9 cellular contexts compared by ENCODE assay signal in the genomic region with DNA sequence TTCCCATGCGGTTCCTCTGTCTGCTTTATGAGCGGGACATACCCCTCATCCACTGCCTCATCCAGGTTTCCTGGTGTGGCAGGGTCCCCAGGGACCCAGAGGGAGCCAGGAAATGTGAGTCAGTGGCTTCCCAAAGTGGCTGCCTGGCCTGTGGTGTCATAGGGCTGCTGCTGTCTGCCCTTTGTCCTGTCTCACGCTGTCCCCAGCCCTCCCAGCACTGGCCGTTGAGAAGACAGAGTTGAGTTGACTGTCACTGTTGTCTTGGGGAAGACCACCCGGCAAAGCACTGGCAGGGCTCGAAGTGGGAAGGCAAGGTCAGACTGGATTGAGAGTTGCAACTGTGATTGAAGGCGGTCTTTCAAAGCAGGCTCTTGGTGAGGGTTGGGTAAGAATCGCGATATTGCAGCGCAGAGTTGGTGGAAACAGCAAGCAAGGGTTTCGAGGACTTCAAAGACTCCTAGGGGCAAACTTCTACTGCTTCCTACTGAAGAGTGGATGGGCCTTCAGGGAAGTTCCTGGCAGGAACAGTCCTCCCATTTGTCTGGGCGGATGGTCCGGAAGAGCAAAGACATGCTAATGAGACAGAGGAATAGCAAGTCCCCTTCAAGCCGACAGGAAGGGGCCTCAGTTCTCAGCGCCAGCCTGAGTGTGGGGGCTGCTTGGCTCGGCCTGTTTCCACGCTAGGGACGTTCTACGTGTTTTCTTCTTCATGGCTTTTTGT. TPM values are rescaled to one million over a fixed set of nuclear protein-coding genes. Genes with fewer than 3 reads are reported as not detected.
DNase-seq lines count a peak whose midpoint lies in the region; ATAC-seq and TF ChIP-seq lines count a peak whose summit lies in the region.
"Had no signal": no experiment of that assay in that cellular context is flagged by ENCODE, and none has a peak within 500 bp of the region (broad histone marks: within the 10 kb centered on the region; RNA-seq: fewer than 3 reads in every experiment).

No MANE protein-coding gene starts in this region.

- DNase-seq in HCT116 (ENCODE audit: low read depth, low spot score) = no peak
- DNase-seq in astrocyte of the spinal cord (ENCODE audit: low read depth, low spot score) = peak; percentile 39
- no peak for DNase-seq in NAMALWA (ENCODE audit: low spot score)
- no peak for DNase-seq in AML-193 (lab: John Stamatoyannopoulos, UW)
- DNase-seq in COR-L47 (lab: John Stamatoyannopoulos, UW) = no peak
- DNase-seq: activated CD4-positive, alpha-beta memory T cell treated with anti-CD3 and anti-CD28 coated beads for 36 hours had no signal

- H4K20me1 ChIP-seq in HCT116 (ENCODE audit: insufficient read depth) = peaks cover 3% of the 10 kb centered on the region; the same call in 1 of the 2 replicates

- TF ChIP-seq RAD21 in HCT116 (IDR thresholded peaks at IDR 0.05; ENCODE audit: low read depth) = no peak

- no peaks in the 10 kb centered on the region for H3K9me2 ChIP-seq in HCT116 (ENCODE audit: insufficient read depth)

- H3K9ac ChIP-seq in HCT116 (ENCODE audit: low read length) (peak overlapping the region; percentile 57), iPS-15b (ENCODE audit: low read depth, low read length) (peak overlapping the region; percentile 18), stomach smooth muscle (ENCODE audit: low read length in 2 of 2) (no peak overlapping the region)

- intact Hi-C loops in HCT116 (cut with micrococcal nuclease) = no loop called here

- TF ChIP-seq CTCF in HCT116 (IDR thresholded peaks at IDR 0.05 in 2 of 3, conservative IDR thresholded peaks at IDR 0.05 in 1 of 3; ENCODE audit: borderline replicate concordance in 1 of 3, insufficient read depth in 1 of 3, low read depth in 2 of 3, low read length in 2 of 3) (no peak), astrocyte of the spinal cord (IDR thresholded peaks at IDR 0.05; ENCODE audit: low read depth, low read length) (no peak)

- POLR2A ChIA-PET in HCT116 (lab: Charles Lee) = no interaction called here

- no peaks in the 10 kb centered on the region; the same call in 1 of the 2 replicates for H3K79me2 ChIP-seq in HCT116 (ENCODE audit: insufficient read depth, low read length)

- CTCF ChIA-PET in HCT116 (lab: Charles Lee) = no interaction called here

- peaks cover 51 to 70% of the 10 kb centered on the region in 2 experiments for H3K4me1 ChIP-seq in HCT116 (ENCODE audit: control insufficient read depth in 1 of 2, insufficient read depth in 2 of 2, low read length in 2 of 2)
- peaks cover 26% of the 10 kb centered on the region for H3K4me1 ChIP-seq in iPS-15b (ENCODE audit: control insufficient read depth, insufficient read depth, low read length)
- H3K4me1 ChIP-seq in stomach smooth muscle (ENCODE audit: control insufficient read depth, insufficient read depth, low read length) = peaks cover 28% of the 10 kb centered on the region

- peaks cover 4% of the 10 kb centered on the region; the same call in 1 of the 2 replicates for H3K27me3 ChIP-seq in HCT116 (ENCODE audit: insufficient read depth, low read length)
- H3K27me3 ChIP-seq in iPS-15b (ENCODE audit: control insufficient read depth, insufficient read depth, low read length) = no peaks in the 10 kb centered on the region
- H3K27me3 ChIP-seq in stomach smooth muscle (ENCODE audit: control insufficient read depth in 1 of 2, insufficient read depth in 2 of 2, low read length in 2 of 2) = no peaks in the 10 kb centered on the region

- H3K36me3 ChIP-seq in HCT116 (ENCODE audit: control insufficient read depth in 1 of 2, insufficient read depth in 2 of 2, low read length in 2 of 2) = no peaks in the 10 kb centered on the region
- no peaks in the 10 kb centered on the region for H3K36me3 ChIP-seq in iPS-15b (ENCODE audit: control insufficient read depth, insufficient read depth, low read length)
- no peaks in the 10 kb centered on the region for H3K36me3 ChIP-seq in stomach smooth muscle (ENCODE audit: control insufficient read depth in 2 of 2, insufficient read depth in 2 of 2, low read length in 2 of 2)

- H3K4me2 ChIP-seq in HCT116 (ENCODE audit: low read length) = peak overlapping the region; percentile 75

- no TSS peak for BruUV-seq in HCT116 (replicated peaks; lab: Mats Ljungman, UMichigan)

- RAD21 ChIA-PET in HCT116 (lab: Charles Lee; ENCODE audit: low non-redundant PET in 1 of 2, low total read pairs in 2 of 2, uncharacterized antibody in 2 of 2, unreplicated experiment in 2 of 2) = interaction anchor here in 1 of 2 experiments (0.9 kb wide), 1 partner anchor 14 kb away, joined by 3 read pairs; no protein-coding TSS in a partner anchor

- in situ Hi-C loops in astrocyte of the spinal cord (cut with HindIII; ENCODE audit: low sequenced_read_pairs) = no loop called here

- TF ChIP-seq POLR2A in HCT116 (IDR thresholded peaks at IDR 0.05; ENCODE audit: borderline replicate concordance, extremely low read depth, insufficient read depth, insufficient read length) = no peak

- H3K9me3 ChIP-seq in HCT116 (ENCODE audit: control insufficient read depth in 1 of 2, insufficient read depth in 1 of 2, low read depth in 1 of 2, low read length in 2 of 2) (no peaks in the 10 kb centered on the region), iPS-15b (ENCODE audit: control insufficient read depth, insufficient read depth, low read length) (no peaks in the 10 kb centered on the region), stomach smooth muscle (ENCODE audit: control insufficient read depth in 2 of 2, low read length in 2 of 2) (no peaks in the 10 kb centered on the region)

- no peak overlapping the region for H2AFZ ChIP-seq in HCT116 (ENCODE audit: low read depth, low read length, poor library complexity, severe bottlenecking)

- H3K4me3 ChIP-seq in HCT116 (replicated peaks in 1 of 2; ENCODE audit: low read depth in 1 of 2, low read length in 2 of 2) = peak overlapping the region in 1 of 2 experiments; percentile 22; a peak in 3 of 4 replicates
- H3K4me3 ChIP-seq in astrocyte of the spinal cord (ENCODE audit: low read depth, low read length) = no peak overlapping the region
- H3K4me3 ChIP-seq in iPS-15b (ENCODE audit: low read depth, low read length) = peak overlapping the region; percentile 9
- peak overlapping the region in 1 of 2 donors; percentile 59 for H3K4me3 ChIP-seq in stomach smooth muscle (ENCODE audit: low read length in 2 of 2)

- H3K27ac ChIP-seq in HCT116 (ENCODE audit: low read depth, low read length) (peak overlapping the region; percentile 46), stomach smooth muscle (ENCODE audit: low read length) (peak overlapping the region; percentile 13)

- 0 out of 2 replicates have a peak, but pooled peaks have one; percentile 12 for ATAC-seq in HCT116
- ATAC-seq in HG03521 (IDR thresholded peaks at IDR 0.05; ENCODE audit: unreplicated experiment) = no peak

TF ChIP-seq in HCT116, 20 proteins besides CTCF, POLR2A, EP300 and RAD21:
- TF ChIP-seq SP1 (IDR thresholded peaks at IDR 0.05; ENCODE audit: low read depth) (no peak), ZFX (IDR thresholded peaks at IDR 0.05) (no peak), JUND (IDR thresholded peaks at IDR 0.05) (no peak), TCF7L2 (IDR thresholded peaks at IDR 0.05; ENCODE audit: borderline replicate concordance, extremely low read depth, insufficient read depth, insufficient read length) (peak; percentile 97), EZH2 (IDR thresholded peaks at IDR 0.05) (no peak), SIN3A (IDR thresholded peaks at IDR 0.05; ENCODE audit: low read depth) (no peak), EZH2phosphoT487 (IDR thresholded peaks at IDR 0.05; ENCODE audit: borderline replicate concordance) (no peak), ELF1 (IDR thresholded peaks at IDR 0.05; ENCODE audit: borderline replicate concordance, low read depth) (no peak)
- TF ChIP-seq, protein P1, sequence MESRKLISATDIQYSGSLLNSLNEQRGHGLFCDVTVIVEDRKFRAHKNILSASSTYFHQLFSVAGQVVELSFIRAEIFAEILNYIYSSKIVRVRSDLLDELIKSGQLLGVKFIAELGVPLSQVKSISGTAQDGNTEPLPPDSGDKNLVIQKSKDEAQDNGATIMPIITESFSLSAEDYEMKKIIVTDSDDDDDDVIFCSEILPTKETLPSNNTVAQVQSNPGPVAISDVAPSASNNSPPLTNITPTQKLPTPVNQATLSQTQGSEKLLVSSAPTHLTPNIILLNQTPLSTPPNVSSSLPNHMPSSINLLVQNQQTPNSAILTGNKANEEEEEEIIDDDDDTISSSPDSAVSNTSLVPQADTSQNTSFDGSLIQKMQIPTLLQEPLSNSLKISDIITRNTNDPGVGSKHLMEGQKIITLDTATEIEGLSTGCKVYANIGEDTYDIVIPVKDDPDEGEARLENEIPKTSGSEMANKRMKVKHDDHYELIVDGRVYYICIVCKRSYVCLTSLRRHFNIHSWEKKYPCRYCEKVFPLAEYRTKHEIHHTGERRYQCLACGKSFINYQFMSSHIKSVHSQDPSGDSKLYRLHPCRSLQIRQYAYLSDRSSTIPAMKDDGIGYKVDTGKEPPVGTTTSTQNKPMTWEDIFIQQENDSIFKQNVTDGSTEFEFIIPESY (IDR thresholded peaks at IDR 0.05; ENCODE audit: extremely low read depth, insufficient replicate concordance, low read length) = no peak

RNA-seq across cellular contexts. Expression of a gene that starts 33.9 kb away (rescaled TPM):
- 46.9 TPM for total RNA-seq in HCT116 (2021; ENCODE audit: unreplicated experiment)
- 17.8 and 18.6 TPM in 2 replicates for polyA plus RNA-seq in HCT116 (2012)

Comparison
In these comparisons a context has a peak if more than half of its experiments do, and no peak if none do; other contexts are left out.
1. H3K9ac ChIP-seq: peak in HCT116 (single experiment) and iPS-15b (single experiment); none in stomach smooth muscle (0 of 2).